13 cellular contexts compared by ENCODE assay signal in the genomic region with DNA sequence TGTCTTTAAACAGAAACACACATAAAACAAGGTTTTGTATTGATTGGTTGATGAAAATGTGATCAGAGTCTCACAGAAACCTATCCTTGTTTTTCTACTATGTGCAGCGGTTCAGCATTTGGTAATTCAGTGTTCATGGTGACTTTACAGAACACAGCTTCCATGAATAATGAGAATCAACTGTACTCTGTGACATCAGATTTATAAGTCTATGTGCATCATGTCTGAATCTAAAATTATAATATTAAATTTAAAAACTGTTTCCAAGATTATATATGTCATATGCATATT.
"Had no signal": no experiment of that assay in that cellular context is flagged by ENCODE, and none has a peak within 500 bp of the region (broad histone marks: within the 10 kb centered on the region; RNA-seq: fewer than 3 reads in every experiment).

No MANE protein-coding gene starts in this region.

- H3K27ac ChIP-seq: neural progenitor cell, transverse colon had no signal

- H3K27me3 ChIP-seq: neural progenitor cell, pancreas, transverse colon had no signal

- ATAC-seq: stimulated activated effector memory CD8-positive, alpha-beta T cell treated with anti-CD3 and anti-CD28 coated beads, Interleukin-12 subunit alpha, Interleukin-12 subunit beta, amount 100 ng/mL, for 72 hours; T-helper 17 cell had no signal

- H3K36me3 ChIP-seq: neural progenitor cell, transverse colon had no signal

- DNase-seq: activated B cell treated with CpG ODN at 0.5 μM for 24 hours; activated CD4-positive, alpha-beta T cell treated with anti-CD3 and anti-CD28 coated beads, Interleukin-2, amount 10 ng/mL, durations not matched to agents 7 days and 5 days; activated naive CD4-positive, alpha-beta T cell treated with anti-CD3 and anti-CD28 coated beads, Interleukin-2, amount 50 U/mL, for 16 hours; activated T-cell treated with anti-CD3 and anti-CD28 coated beads for 4 hours; amygdala; cerebellar nuclear complex; endodermal cell; glutamatergic neuron; pancreas; T-helper 17 cell; transverse colon had no signal

- H3K4me3 ChIP-seq: neural progenitor cell, pancreas, transverse colon had no signal

- H3K9ac ChIP-seq: neural progenitor cell had no signal

- H3K9me3 ChIP-seq: pancreas, transverse colon had no signal

- H3K4me1 ChIP-seq: neural progenitor cell had no signal
